8 cellular contexts compared by ENCODE assay signal in the genomic region with DNA sequence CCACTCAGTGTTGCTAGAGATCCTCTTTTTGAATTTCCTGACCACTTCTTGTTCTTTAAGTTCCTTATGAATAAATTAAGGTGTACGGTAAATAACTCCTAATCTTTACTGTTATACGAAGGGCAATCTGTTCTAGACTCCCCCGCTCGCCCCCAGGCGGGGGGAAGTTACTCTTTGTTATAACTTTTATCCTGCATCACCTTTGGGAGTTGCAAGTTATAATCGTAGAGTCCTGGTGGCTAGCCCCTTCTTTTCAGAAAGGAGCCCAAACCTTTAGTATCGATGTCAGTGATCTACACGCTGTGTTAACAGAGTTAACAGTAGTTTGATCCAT. TPM values are rescaled to one million over a fixed set of nuclear protein-coding genes. Genes with fewer than 3 reads are reported as not detected.
DNase-seq lines count a peak whose midpoint lies in the region; ATAC-seq and TF ChIP-seq lines count a peak whose summit lies in the region.

No MANE protein-coding gene starts in this region.

- intact Hi-C loops in adrenal gland (cut with DNase I) = no loop called here
- intact Hi-C loops in right lobe of liver (cut with DNase I) = no loop called here
- intact Hi-C loops in tibial artery (cut with DNase I; ENCODE audit: low total_unique reads) = no loop called here
- intact Hi-C loops in posterior vena cava (cut with DNase I) = no loop called here

- peak; percentile 1 for ATAC-seq in HG02981 (IDR thresholded peaks at IDR 0.05; ENCODE audit: unreplicated experiment)
- ATAC-seq in right lobe of liver = no peak
- no peak for ATAC-seq in GM18907 (IDR thresholded peaks at IDR 0.05; ENCODE audit: unreplicated experiment)
- no peak for ATAC-seq in HG03378 (IDR thresholded peaks at IDR 0.05; ENCODE audit: unreplicated experiment)

- TF ChIP-seq POLR2A in adrenal gland (IDR thresholded peaks at IDR 0.05) (no peak), right lobe of liver (IDR thresholded peaks at IDR 0.05) (no peak)

- H3K36me3 ChIP-seq in adrenal gland (replicated peaks in 1 of 2) (no peaks in the 10 kb centered on the region), right lobe of liver (peaks cover 0 to 4% (median 0%) of the 10 kb centered on the region in 4 donors), tibial artery (no peaks in the 10 kb centered on the region)

- no peak overlapping the region for H3K27ac ChIP-seq in AG04450 (ENCODE audit: low read depth, low read length)
- H3K27ac ChIP-seq in adrenal gland = peak overlapping the region in 4 of 5 donors; percentile 34 to 90 (median 60)
- peak overlapping the region; percentile 53 to 83 (median 67) for H3K27ac ChIP-seq in right lobe of liver
- peak overlapping the region; percentile 81 to 83 for H3K27ac ChIP-seq in tibial artery

- peaks cover 0 to 7% of the 10 kb centered on the region in 2 donors for H3K4me1 ChIP-seq in adrenal gland (replicated peaks in 1 of 2)
- H3K4me1 ChIP-seq in right lobe of liver = peaks cover 0 to 3% (median 0%) of the 10 kb centered on the region in 4 donors
- peaks cover 0 to 23% (median 8%) of the 10 kb centered on the region in 4 donors for H3K4me1 ChIP-seq in tibial artery

- 6 to 10% (median 9%) methylated on average over 8 of the region's 8 CpGs for WGBS in adrenal gland, 4 donors
- 6% methylated on average over 8 of the region's 8 CpGs for WGBS in right lobe of liver (ENCODE audit: insufficient coverage, low coverage, low lambda C conversion rate, missing lambda C conversion rate)

- H3K27me3 ChIP-seq in AG04450 (ENCODE audit: control insufficient read depth, insufficient read depth, low read length) = no peaks in the 10 kb centered on the region
- no peaks in the 10 kb centered on the region for H3K27me3 ChIP-seq in adrenal gland
- H3K27me3 ChIP-seq in right lobe of liver = no peaks in the 10 kb centered on the region
- no peaks in the 10 kb centered on the region for H3K27me3 ChIP-seq in tibial artery

- TF ChIP-seq CTCF in AG04450 (IDR thresholded peaks at IDR 0.05; ENCODE audit: low read depth, low read length) (no peak), adrenal gland (IDR thresholded peaks at IDR 0.05) (no peak), right lobe of liver (IDR thresholded peaks at IDR 0.05) (no peak), tibial artery (IDR thresholded peaks at IDR 0.05) (no peak)

- DNase-seq in AG04450 (ENCODE audit: low read depth, low spot score) = no peak
- no peak for DNase-seq in adrenal gland
- DNase-seq in right lobe of liver = no peak
- DNase-seq in tibial artery = no peak
- no peak for DNase-seq in posterior vena cava (ENCODE audit: low spot score)

- H3K9me3 ChIP-seq in AG04450 (ENCODE audit: control insufficient read depth, insufficient read depth, low read length) (peaks cover 5% of the 10 kb centered on the region; the same call in 1 of the 2 replicates), adrenal gland (replicated peaks in 1 of 3) (no peaks in the 10 kb centered on the region), right lobe of liver (no peaks in the 10 kb centered on the region), tibial artery (no peaks in the 10 kb centered on the region)

- H3K4me3 ChIP-seq in AG04450 (ENCODE audit: low read depth, low read length) = peak overlapping the region; percentile 82
- peak overlapping the region; percentile 74 to 96 (median 81) for H3K4me3 ChIP-seq in adrenal gland
- H3K4me3 ChIP-seq in right lobe of liver = peak overlapping the region; percentile 84 to 91 (median 86)
- H3K4me3 ChIP-seq in tibial artery = peak overlapping the region; percentile 83 to 90

- POLR2A ChIA-PET in AG04450 (lab: Yijun Ruan, JAX) = no interaction called here

- CTCF ChIA-PET in AG04450 (lab: Charles Lee) = interaction anchor here (0.8 kb wide), 1 partner anchor 10 kb away, joined by 3 read pairs; no protein-coding TSS in a partner anchor

RNA-seq across cellular contexts. Expression of a gene that starts 0.7 kb away (rescaled TPM):
- polyA plus RNA-seq in AG04450 (2011; rRNA removed) = 1.8 and 2.5 TPM in 2 replicates
- polyA minus RNA-seq in AG04450 (2011; rRNA and poly(A)+ RNA removed) = 1.6 TPM in 1 of 2 replicates, not detected in the other
- total RNA-seq in adrenal gland = 10 to 100 TPM in 7 of 8 donors, 1 to 10 TPM in 1; 3.4 to 33.9 (median 21.7) TPM
- polyA plus RNA-seq in adrenal gland = 10 to 100 TPM; 11.8 to 18.7 (median 12.9) TPM
- 10 to 100 TPM in 4 of 6 experiments, 1 to 10 TPM in 2; 6.8 to 18.1 (median 10.9) TPM for total RNA-seq in right lobe of liver
- total RNA-seq in posterior vena cava = 10 to 100 TPM; 21.1 to 38.9 TPM

RNA-seq across cellular contexts. Expression of a gene that starts 26.1 kb away (rescaled TPM):
- 2.0 and 2.2 TPM in 2 replicates for polyA plus RNA-seq in AG04450 (2011; rRNA removed)
- polyA minus RNA-seq in AG04450 (2011; rRNA and poly(A)+ RNA removed) = 0.92 and 2.4 TPM in 2 replicates
- total RNA-seq in adrenal gland = 10 to 100 TPM; 11.7 to 21.8 (median 15.8) TPM
- 10 to 100 TPM in 1 of 3 donors, 1 to 10 TPM in 2; 7.8 to 25.6 (median 9.3) TPM for polyA plus RNA-seq in adrenal gland
- total RNA-seq in right lobe of liver = 10 to 100 TPM in 5 of 6 experiments, 1 to 10 TPM in 1; 8.8 to 15.6 (median 11.9) TPM
- total RNA-seq in posterior vena cava = 10 to 100 TPM; 11.1 to 16.8 TPM
